8 cellular contexts compared by ENCODE assay signal in genomic region chr17:36463916-36464764, GRCh38. TPM values are rescaled to one million over a fixed set of nuclear protein-coding genes. Genes with fewer than 3 reads are reported as not detected.
DNase-seq lines count a peak whose midpoint lies in the region; ATAC-seq, FAIRE-seq and TF ChIP-seq lines count a peak whose summit lies in the region.

No MANE protein-coding gene starts in this region.

- FAIRE-seq in HTR-8/SVneo (lab: Jason Lieb, UNC): no peak

- intact Hi-C loops in naive thymus-derived CD4-positive, alpha-beta T cell (cut with micrococcal nuclease): no loop called here
- intact Hi-C loops in upper lobe of right lung (cut with DNase I): no loop called here

- no peaks in the 10 kb centered on the region for H3K9me3 ChIP-seq in CD4-positive, CD25-positive, alpha-beta regulatory T cell (ENCODE audit: control insufficient read depth in 2 of 2, low read length in 2 of 2)
- H3K9me3 ChIP-seq in naive thymus-derived CD4-positive, alpha-beta T cell (ENCODE audit: control insufficient read depth in 2 of 3, low read length in 3 of 3): no peaks in the 10 kb centered on the region
- no peaks in the 10 kb centered on the region for H3K9me3 ChIP-seq in upper lobe of right lung

- CTCF ChIA-PET in WTC11 (lab: Charles Lee): interaction anchor here (1.0 to 2.7 kb wide), 3 partner anchors 19 to 495 kb away, joined by 3 to 24 read pairs (median 5); no protein-coding TSS in a partner anchor
- CTCF ChIA-PET in naive thymus-derived CD4-positive, alpha-beta T cell (lab: Charles Lee): no interaction called here

- DNase-seq in CD4-positive, CD25-positive, alpha-beta regulatory T cell: peak in 2 of 3 donors; percentile 27 to 68
- peak; percentile 85 for DNase-seq in HTR-8/SVneo (ENCODE audit: insufficient read length, low spot score)
- peak; percentile 94 for DNase-seq in WTC11 (ENCODE audit: low spot score)
- peak; percentile 38 for DNase-seq in epidermal melanocyte (ENCODE audit: insufficient read length, low spot score)
- DNase-seq in naive thymus-derived CD4-positive, alpha-beta T cell: peak in 6 of 9 donors; percentile 15 to 75 (median 29)
- DNase-seq in upper lobe of right lung: peak; percentile 69
- DNase-seq in cerebellar cortex (ENCODE audit: low spot score): no peak

- H3K27me3 ChIP-seq in CD4-positive, CD25-positive, alpha-beta regulatory T cell (ENCODE audit: control insufficient read depth, insufficient read depth, low read length): peaks cover 4% of the 10 kb centered on the region
- peaks cover 0 to 4% of the 10 kb centered on the region in 2 donors for H3K27me3 ChIP-seq in naive thymus-derived CD4-positive, alpha-beta T cell (ENCODE audit: control insufficient read depth in 2 of 2, insufficient read depth in 2 of 2, low read length in 2 of 2)
- H3K27me3 ChIP-seq in upper lobe of right lung: peaks cover 57% of the 10 kb centered on the region

- H3K36me3 Mint-ChIP-seq in CD4-positive, CD25-positive, alpha-beta regulatory T cell: no peaks in the 10 kb centered on the region
- H3K36me3 Mint-ChIP-seq in WTC11: no peaks in the 10 kb centered on the region
- peaks cover 0 to 5% (median 0%) of the 10 kb centered on the region in 5 donors for H3K36me3 Mint-ChIP-seq in naive thymus-derived CD4-positive, alpha-beta T cell

- H3K4me3 ChIP-seq in CD4-positive, CD25-positive, alpha-beta regulatory T cell (ENCODE audit: low read depth, low read length): no peak overlapping the region
- no peak overlapping the region for H3K4me3 ChIP-seq in naive thymus-derived CD4-positive, alpha-beta T cell (ENCODE audit: low read length)
- H3K4me3 ChIP-seq in upper lobe of right lung: no peak overlapping the region

- H3K27me3 Mint-ChIP-seq in CD4-positive, CD25-positive, alpha-beta regulatory T cell: peaks cover 46% of the 10 kb centered on the region
- H3K27me3 Mint-ChIP-seq in WTC11 (ENCODE audit: low read depth): peaks cover 43% of the 10 kb centered on the region
- H3K27me3 Mint-ChIP-seq in naive thymus-derived CD4-positive, alpha-beta T cell: peaks cover 44 to 76% (median 67%) of the 10 kb centered on the region in 5 donors

- H3K27ac Mint-ChIP-seq in CD4-positive, CD25-positive, alpha-beta regulatory T cell: no peak overlapping the region
- no peak overlapping the region for H3K27ac Mint-ChIP-seq in WTC11
- H3K27ac Mint-ChIP-seq in naive thymus-derived CD4-positive, alpha-beta T cell: no peak overlapping the region

- H3K4me1 ChIP-seq in CD4-positive, CD25-positive, alpha-beta regulatory T cell (ENCODE audit: control insufficient read depth, insufficient read depth, low read length, poor library complexity, severe bottlenecking): no peaks in the 10 kb centered on the region
- H3K4me1 ChIP-seq in naive thymus-derived CD4-positive, alpha-beta T cell (ENCODE audit: control insufficient read depth in 2 of 2, insufficient read depth in 2 of 2, low read length in 2 of 2): no peaks in the 10 kb centered on the region
- no peaks in the 10 kb centered on the region for H3K4me1 ChIP-seq in upper lobe of right lung

- peaks cover 0 to 5% (median 0%) of the 10 kb centered on the region in 7 donors for H3K9me3 Mint-ChIP-seq in CD4-positive, CD25-positive, alpha-beta regulatory T cell
- H3K9me3 Mint-ChIP-seq in WTC11: no peaks in the 10 kb centered on the region
- peaks cover 0 to 4% (median 0%) of the 10 kb centered on the region in 11 donors for H3K9me3 Mint-ChIP-seq in naive thymus-derived CD4-positive, alpha-beta T cell

- TF ChIP-seq CTCF in WTC11 (IDR thresholded peaks at IDR 0.05) (no peak), upper lobe of right lung (IDR thresholded peaks at IDR 0.05) (no peak)

- POLR2A ChIA-PET in WTC11 (lab: Charles Lee): no interaction called here
- POLR2A ChIA-PET in naive thymus-derived CD4-positive, alpha-beta T cell (lab: Charles Lee): no interaction called here

- H3K4me1 Mint-ChIP-seq in CD4-positive, CD25-positive, alpha-beta regulatory T cell: no peaks in the 10 kb centered on the region
- no peaks in the 10 kb centered on the region for H3K4me1 Mint-ChIP-seq in WTC11
- H3K4me1 Mint-ChIP-seq in naive thymus-derived CD4-positive, alpha-beta T cell: no peaks in the 10 kb centered on the region

- ATAC-seq in CD4-positive, CD25-positive, alpha-beta regulatory T cell (ENCODE audit: low read depth in 2 of 2): peak; percentile 58 to 72
- peak; percentile 99 for ATAC-seq in WTC11
- peak; percentile 79 for ATAC-seq in naive thymus-derived CD4-positive, alpha-beta T cell
- ATAC-seq in upper lobe of right lung: peak; percentile 84
- ATAC-seq in GM19324 (IDR thresholded peaks at IDR 0.05; ENCODE audit: low FRiP score, unreplicated experiment): no peak

- H3K27ac ChIP-seq in CD4-positive, CD25-positive, alpha-beta regulatory T cell (ENCODE audit: insufficient read depth, low read length, poor library complexity, severe bottlenecking): no peak overlapping the region
- no peak overlapping the region for H3K27ac ChIP-seq in naive thymus-derived CD4-positive, alpha-beta T cell (ENCODE audit: low read depth, low read length)
- no peak overlapping the region for H3K27ac ChIP-seq in upper lobe of right lung

- no peaks in the 10 kb centered on the region for H3K36me3 ChIP-seq in CD4-positive, CD25-positive, alpha-beta regulatory T cell (ENCODE audit: control insufficient read depth, insufficient read depth, low read length)
- H3K36me3 ChIP-seq in naive thymus-derived CD4-positive, alpha-beta T cell (ENCODE audit: control insufficient read depth in 2 of 3, insufficient read depth in 3 of 3, low read length in 3 of 3): no peaks in the 10 kb centered on the region
- no peaks in the 10 kb centered on the region for H3K36me3 ChIP-seq in upper lobe of right lung

- H3K4me3 Mint-ChIP-seq in CD4-positive, CD25-positive, alpha-beta regulatory T cell: no peak overlapping the region
- peak overlapping the region; percentile 20 for H3K4me3 Mint-ChIP-seq in WTC11
- no peak overlapping the region for H3K4me3 Mint-ChIP-seq in naive thymus-derived CD4-positive, alpha-beta T cell

TF ChIP-seq in WTC11, 78 proteins besides CTCF, POLR2A, EP300 and RAD21 (continues in another document):
- TF ChIP-seq ZNF671 (CRISPR knock-in tag; IDR thresholded peaks at IDR 0.05): no peak
- no peak for TF ChIP-seq OVOL2 (CRISPR knock-in tag; IDR thresholded peaks at IDR 0.05; ENCODE audit: borderline replicate concordance)
- TF ChIP-seq FOXJ3 (CRISPR knock-in tag; IDR thresholded peaks at IDR 0.05; ENCODE audit: borderline replicate concordance): no peak
- TF ChIP-seq ARID4B (CRISPR knock-in tag; IDR thresholded peaks at IDR 0.05; ENCODE audit: borderline replicate concordance): peak; percentile 97
- no peak for TF ChIP-seq ATF2 (CRISPR knock-in tag; IDR thresholded peaks at IDR 0.05; ENCODE audit: borderline replicate concordance, low read depth)
- TF ChIP-seq ZNF232 (CRISPR knock-in tag; IDR thresholded peaks at IDR 0.05): peak; percentile 76; the same call in 1 of the 2 replicates

RNA-seq across cellular contexts. Expression of gene ZNHIT3, which starts 22.3 kb away (rescaled TPM):
- 51.5 TPM for total RNA-seq in CD4-positive, CD25-positive, alpha-beta regulatory T cell
- polyA plus RNA-seq in CD4-positive, CD25-positive, alpha-beta regulatory T cell: 100 to 1,000 TPM; 110 to 137 (median 114) TPM
- 44.4 to 47.3 TPM (median 47.0 TPM) in 3 replicates for total RNA-seq in WTC11 (2021)
- total RNA-seq in naive thymus-derived CD4-positive, alpha-beta T cell: 10 to 100 TPM; 38.4 to 59.9 (median 57.4) TPM
- polyA plus RNA-seq in naive thymus-derived CD4-positive, alpha-beta T cell: 100 to 1,000 TPM in 1 of 2 donors, 10 to 100 TPM in 1; 99.1 to 118 TPM
- 29.0 TPM for total RNA-seq in upper lobe of right lung
